In the genomic region with DNA sequence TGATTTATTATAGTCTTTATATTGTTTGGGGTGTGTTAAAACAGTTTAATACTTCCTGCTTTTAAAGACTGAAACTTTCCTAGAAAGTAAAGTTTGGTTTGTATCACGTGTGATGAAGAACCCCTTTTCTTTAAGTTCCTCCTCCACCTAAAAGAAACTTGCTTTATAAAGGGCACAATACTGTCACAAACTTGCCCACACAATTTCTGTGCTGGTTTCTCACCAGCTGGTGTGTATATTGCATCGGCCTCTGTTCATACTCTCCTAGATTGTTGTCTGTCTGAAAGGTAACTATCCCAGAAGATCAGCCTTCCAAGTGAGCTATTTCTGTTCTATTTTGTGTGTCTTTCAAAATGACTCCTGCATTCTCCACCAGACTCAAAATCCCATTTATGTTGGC, we compare ENCODE assay signal across 18 cellular contexts. TPM values are rescaled to one million over a fixed set of nuclear protein-coding genes. Genes with fewer than 3 reads are reported as not detected.
A peak's percentile ranks its signal among the peaks of the same experiment; 100 is the strongest.
DNase-seq lines count a peak whose midpoint lies in the region; ATAC-seq and TF ChIP-seq lines count a peak whose summit lies in the region.
"Had no signal": no experiment of that assay in that cellular context is flagged by ENCODE, and none has a peak within 500 bp of the region (broad histone marks: within the 10 kb centered on the region; RNA-seq: fewer than 3 reads in every experiment).

No MANE protein-coding gene starts in this region.

- H3K27ac ChIP-seq in HUES64 (ENCODE audit: low read depth, low read length) (0 out of 2 replicates have a peak overlapping the region, but pooled peaks have one; percentile 17), suprapubic skin (no peak overlapping the region)

- no peak overlapping the region for H3K27ac Mint-ChIP-seq in activated CD4-positive, alpha-beta T cell treated with anti-CD3 and anti-CD28 coated beads for 36 hours
- no peak overlapping the region for H3K27ac Mint-ChIP-seq in activated CD4-positive, alpha-beta T cell treated with anti-CD3 and anti-CD28 coated beads, Interleukin-2, amount 10 ng/mL, durations not matched to agents 7 days and 5 days
- H3K27ac Mint-ChIP-seq in activated naive CD8-positive, alpha-beta T cell treated with anti-CD3 and anti-CD28 coated beads for 36 hours, result peak overlapping the region; percentile 22
- H3K27ac Mint-ChIP-seq: CD4-positive, alpha-beta memory T cell; GM23338 had no signal

- no peak overlapping the region for H3K9ac ChIP-seq in HUES64 (ENCODE audit: low read depth, low read length)

- H3K9me3 ChIP-seq in HUES64 (ENCODE audit: insufficient read depth, low read depth, low read length), result no peaks in the 10 kb centered on the region
- no peaks in the 10 kb centered on the region for H3K9me3 ChIP-seq in suprapubic skin
- H3K9me3 ChIP-seq in BE2C, result no peaks in the 10 kb centered on the region

- H3K4me1 ChIP-seq in HUES64 (ENCODE audit: insufficient read depth, low read length), result peaks cover 19% of the 10 kb centered on the region
- H3K4me1 ChIP-seq in suprapubic skin, result peaks cover 27% of the 10 kb centered on the region
- no peaks in the 10 kb centered on the region for H3K4me1 ChIP-seq in BE2C

- H3K27me3 ChIP-seq in HUES64 (ENCODE audit: insufficient read depth, low read length), result no peaks in the 10 kb centered on the region
- no peaks in the 10 kb centered on the region for H3K27me3 ChIP-seq in suprapubic skin
- no peaks in the 10 kb centered on the region for H3K27me3 ChIP-seq in BE2C

- peaks cover 15% of the 10 kb centered on the region for H3K4me1 Mint-ChIP-seq in activated CD4-positive, alpha-beta T cell treated with anti-CD3 and anti-CD28 coated beads for 36 hours
- H3K4me1 Mint-ChIP-seq in activated CD4-positive, alpha-beta T cell treated with anti-CD3 and anti-CD28 coated beads, Interleukin-2, amount 10 ng/mL, durations not matched to agents 7 days and 5 days, result peaks cover 19% of the 10 kb centered on the region
- peaks cover 13% of the 10 kb centered on the region for H3K4me1 Mint-ChIP-seq in activated naive CD8-positive, alpha-beta T cell treated with anti-CD3 and anti-CD28 coated beads for 36 hours

- TF ChIP-seq POLR2A in suprapubic skin (IDR thresholded peaks at IDR 0.05), result no peak

- H3K36me3 ChIP-seq in HUES64 (ENCODE audit: insufficient read depth, low read length), result no peaks in the 10 kb centered on the region
- H3K36me3 ChIP-seq in suprapubic skin, result no peaks in the 10 kb centered on the region
- no peaks in the 10 kb centered on the region for H3K36me3 ChIP-seq in BE2C

- no peaks in the 10 kb centered on the region for H3K36me3 Mint-ChIP-seq in activated CD4-positive, alpha-beta T cell treated with anti-CD3 and anti-CD28 coated beads for 36 hours (ENCODE audit: low read depth)
- peaks cover 10% of the 10 kb centered on the region for H3K36me3 Mint-ChIP-seq in activated CD4-positive, alpha-beta T cell treated with anti-CD3 and anti-CD28 coated beads, Interleukin-2, amount 10 ng/mL, durations not matched to agents 7 days and 5 days (ENCODE audit: low read depth)
- peaks cover 4% of the 10 kb centered on the region for H3K36me3 Mint-ChIP-seq in activated naive CD8-positive, alpha-beta T cell treated with anti-CD3 and anti-CD28 coated beads for 36 hours

- H3K4me3 ChIP-seq in HUES64 (ENCODE audit: low read length), result no peak overlapping the region
- H3K4me3 ChIP-seq in suprapubic skin, result no peak overlapping the region
- no peak overlapping the region for H3K4me3 ChIP-seq in BE2C (ENCODE audit: low read depth, low read length)
- H3K4me3 ChIP-seq: GM23338 had no signal

- H3K9me3 Mint-ChIP-seq in activated CD4-positive, alpha-beta T cell treated with anti-CD3 and anti-CD28 coated beads for 36 hours (ENCODE audit: low read depth), result no peaks in the 10 kb centered on the region
- H3K9me3 Mint-ChIP-seq in activated CD4-positive, alpha-beta T cell treated with anti-CD3 and anti-CD28 coated beads, Interleukin-2, amount 10 ng/mL, durations not matched to agents 7 days and 5 days, result peaks cover 3% of the 10 kb centered on the region
- peaks cover 5% of the 10 kb centered on the region for H3K9me3 Mint-ChIP-seq in activated naive CD8-positive, alpha-beta T cell treated with anti-CD3 and anti-CD28 coated beads for 36 hours
- H3K9me3 Mint-ChIP-seq: CD4-positive, alpha-beta memory T cell; GM23338 had no signal

- CTCF ChIA-PET in activated CD4-positive, alpha-beta T cell treated with anti-CD3 and anti-CD28 coated beads for 36 hours (lab: Charles Lee), result interaction anchor here (0.6 kb wide), 1 partner anchor 117 kb away, joined by 4 read pairs; no protein-coding TSS in a partner anchor
- CTCF ChIA-PET in activated CD4-positive, alpha-beta T cell treated with anti-CD3 and anti-CD28 coated beads, Interleukin-2, amount 10 ng/mL, durations not matched to agents 7 days and 5 days (lab: Charles Lee), result interaction anchor here (1.0 kb wide), 1 partner anchor 9 kb away, joined by 3 read pairs; no protein-coding TSS in a partner anchor

- no peak for TF ChIP-seq CTCF in suprapubic skin (IDR thresholded peaks at IDR 0.05)
- no peak for TF ChIP-seq CTCF in BE2C (IDR thresholded peaks at IDR 0.05; ENCODE audit: low read depth, low read length)

- H3K4me3 Mint-ChIP-seq in activated CD4-positive, alpha-beta T cell treated with anti-CD3 and anti-CD28 coated beads for 36 hours, result no peak overlapping the region
- no peak overlapping the region for H3K4me3 Mint-ChIP-seq in activated CD4-positive, alpha-beta T cell treated with anti-CD3 and anti-CD28 coated beads, Interleukin-2, amount 10 ng/mL, durations not matched to agents 7 days and 5 days
- no peak overlapping the region for H3K4me3 Mint-ChIP-seq in activated naive CD8-positive, alpha-beta T cell treated with anti-CD3 and anti-CD28 coated beads for 36 hours
- H3K4me3 Mint-ChIP-seq: CD4-positive, alpha-beta memory T cell; GM23338 had no signal

- WGBS in HUES64, result 94% methylated on average over 2 of the region's 2 CpGs
- 89% methylated on average over 2 of the region's 2 CpGs for WGBS in suprapubic skin

- H3K27me3 Mint-ChIP-seq in activated CD4-positive, alpha-beta T cell treated with anti-CD3 and anti-CD28 coated beads for 36 hours, result no peaks in the 10 kb centered on the region
- no peaks in the 10 kb centered on the region for H3K27me3 Mint-ChIP-seq in activated CD4-positive, alpha-beta T cell treated with anti-CD3 and anti-CD28 coated beads, Interleukin-2, amount 10 ng/mL, durations not matched to agents 7 days and 5 days
- no peaks in the 10 kb centered on the region for H3K27me3 Mint-ChIP-seq in activated naive CD8-positive, alpha-beta T cell treated with anti-CD3 and anti-CD28 coated beads for 36 hours

- TF ChIP-seq EP300 in suprapubic skin (IDR thresholded peaks at IDR 0.05), result no peak

- peak; percentile 19 for ATAC-seq in activated CD4-positive, alpha-beta T cell treated with anti-CD3 and anti-CD28 coated beads for 36 hours
- ATAC-seq in GM21528 (IDR thresholded peaks at IDR 0.05; ENCODE audit: low FRiP score, unreplicated experiment), result no peak
- ATAC-seq: GM23338, HepG2 had no signal

- intact Hi-C loops in activated CD4-positive, alpha-beta T cell treated with anti-CD3 and anti-CD28 coated beads for 36 hours (cut with DNase I, micrococcal nuclease), result loop anchor here in 1 of 2 experiments (5.0 kb wide), 1 partner anchor 108 kb away; no protein-coding TSS in a partner anchor

- no peak for DNase-seq in activated CD4-positive, alpha-beta T cell treated with anti-CD3 and anti-CD28 coated beads for 36 hours
- DNase-seq in activated CD4-positive, alpha-beta T cell treated with anti-CD3 and anti-CD28 coated beads, Interleukin-2, amount 10 ng/mL, durations not matched to agents 7 days and 5 days, result no peak
- DNase-seq in activated naive CD8-positive, alpha-beta T cell treated with anti-CD3 and anti-CD28 coated beads for 36 hours, result no peak
- DNase-seq in suprapubic skin (ENCODE audit: low spot score in 2 of 2) (no peak), BE2C (no peak)
- DNase-seq: 8988T; ACHN; C1 segment of cervical spinal cord; CD4-positive, alpha-beta memory T cell; DMS153; DMS79 treated with DMSO at 0.1 percent for 48 hours; EL; GDM1; H7 had no signal

- POLR2A ChIA-PET in activated CD4-positive, alpha-beta T cell treated with anti-CD3 and anti-CD28 coated beads for 36 hours (lab: Charles Lee), result no interaction called here
- POLR2A ChIA-PET in activated CD4-positive, alpha-beta T cell treated with anti-CD3 and anti-CD28 coated beads, Interleukin-2, amount 10 ng/mL, durations not matched to agents 7 days and 5 days (lab: Charles Lee), result no interaction called here

RNA-seq across cellular contexts. Expression of gene ANKRD6, which starts 47.0 kb away (rescaled TPM):
- 1 to 10 TPM; 2.8 to 2.9 TPM for total RNA-seq in activated CD4-positive, alpha-beta T cell treated with anti-CD3 and anti-CD28 coated beads for 36 hours
- 1 to 10 TPM; 3.3 to 4.8 TPM for total RNA-seq in activated CD4-positive, alpha-beta T cell treated with anti-CD3 and anti-CD28 coated beads, Interleukin-2, amount 10 ng/mL, durations not matched to agents 7 days and 5 days
- polyA plus RNA-seq in HUES64 (2013, experiment 1 of 2), result 7.8 TPM
- 6.6 TPM for polyA plus RNA-seq in HUES64 (2013, experiment 2 of 2)
- 1 to 10 TPM; 2.0 to 2.2 TPM for total RNA-seq in activated naive CD8-positive, alpha-beta T cell treated with anti-CD3 and anti-CD28 coated beads for 36 hours
- total RNA-seq in suprapubic skin, result 1 to 10 TPM; 3.4 to 6.9 (median 5.4) TPM
- 1.2 TPM for polyA plus RNA-seq in BE2C (2012; ENCODE audit: insufficient read depth, insufficient read length, low read depth)
